In genomic region chr13:98513837-98514236, GRCh38 we compare ENCODE assay signal across 23 cellular contexts.
DNase-seq lines count a peak whose midpoint lies in the region; ATAC-seq, FAIRE-seq and TF ChIP-seq lines count a peak whose summit lies in the region.
"Had no signal": no experiment of that assay in that cellular context is flagged by ENCODE, and none has a peak within 500 bp of the region (broad histone marks: within the 10 kb centered on the region; RNA-seq: fewer than 3 reads in every experiment).

No MANE protein-coding gene starts in this region.

- H3K4me1 Mint-ChIP-seq in activated CD4-positive, alpha-beta T cell treated with anti-CD3 and anti-CD28 coated beads for 36 hours, result peaks cover 98% of the 10 kb centered on the region
- H3K4me1 Mint-ChIP-seq in activated T-helper 2 cell treated with anti-CD3 and anti-CD28 coated beads, Interferon-gamma antibody, Interleukin-2, Interleukin-4, amounts not matched to agents 10 μg/mL and 5 μg/mL and 100 μg/mL, durations not matched to agents 14 hours and 24 hours and 36 hours (ENCODE audit: low read depth), result peaks cover 74% of the 10 kb centered on the region

- H3K4me3 ChIP-seq in keratinocyte (ENCODE audit: control insufficient read depth in 2 of 3, extremely low read depth in 1 of 3, insufficient read depth in 2 of 3, low read depth in 1 of 3, low read length in 3 of 3) (no peak overlapping the region), MG63 (no peak overlapping the region)
- H3K4me3 ChIP-seq: gastrocnemius medialis, lower lobe of right lung, uterus had no signal

- no peaks in the 10 kb centered on the region for H3K27me3 Mint-ChIP-seq in activated CD4-positive, alpha-beta T cell treated with anti-CD3 and anti-CD28 coated beads for 36 hours
- no peaks in the 10 kb centered on the region for H3K27me3 Mint-ChIP-seq in activated T-helper 2 cell treated with anti-CD3 and anti-CD28 coated beads, Interferon-gamma antibody, Interleukin-2, Interleukin-4, amounts not matched to agents 10 μg/mL and 5 μg/mL and 100 μg/mL, durations not matched to agents 14 hours and 24 hours and 36 hours (ENCODE audit: low read depth)
- H3K27me3 Mint-ChIP-seq: activated naive CD8-positive, alpha-beta T cell treated with anti-CD3 and anti-CD28 coated beads, Interleukin-2, amount 10 ng/mL, durations not matched to agents 7 days and 5 days; brain had no signal

- H3K4me2 ChIP-seq in keratinocyte (ENCODE audit: control insufficient read depth, extremely low read depth, insufficient read depth, low read depth, low read length), result no peak overlapping the region

- H3K79me2 ChIP-seq in keratinocyte (ENCODE audit: control insufficient read depth, insufficient read depth, low read length), result peaks cover 95% of the 10 kb centered on the region

- peaks cover 56% of the 10 kb centered on the region for H3K36me3 Mint-ChIP-seq in activated CD4-positive, alpha-beta T cell treated with anti-CD3 and anti-CD28 coated beads for 36 hours (ENCODE audit: low read depth)
- H3K36me3 Mint-ChIP-seq in activated T-helper 2 cell treated with anti-CD3 and anti-CD28 coated beads, Interferon-gamma antibody, Interleukin-2, Interleukin-4, amounts not matched to agents 10 μg/mL and 5 μg/mL and 100 μg/mL, durations not matched to agents 14 hours and 24 hours and 36 hours (ENCODE audit: low read depth), result peaks cover 71% of the 10 kb centered on the region

- peaks cover 18% of the 10 kb centered on the region for H3K4me1 ChIP-seq in keratinocyte (ENCODE audit: control insufficient read depth, extremely low read depth, insufficient read depth, low read length)
- H3K4me1 ChIP-seq: BE2C had no signal

- no peaks in the 10 kb centered on the region for H3K9me3 Mint-ChIP-seq in activated CD4-positive, alpha-beta T cell treated with anti-CD3 and anti-CD28 coated beads for 36 hours (ENCODE audit: low read depth)
- H3K9me3 Mint-ChIP-seq in activated T-helper 2 cell treated with anti-CD3 and anti-CD28 coated beads, Interferon-gamma antibody, Interleukin-2, Interleukin-4, amounts not matched to agents 10 μg/mL and 5 μg/mL and 100 μg/mL, durations not matched to agents 14 hours and 24 hours and 36 hours, result no peaks in the 10 kb centered on the region
- H3K9me3 Mint-ChIP-seq: activated naive CD8-positive, alpha-beta T cell treated with anti-CD3 and anti-CD28 coated beads, Interleukin-2, amount 10 ng/mL, durations not matched to agents 7 days and 5 days had no signal

- H3K27ac Mint-ChIP-seq in activated CD4-positive, alpha-beta T cell treated with anti-CD3 and anti-CD28 coated beads for 36 hours, result peak overlapping the region; percentile 93
- peak overlapping the region; percentile 84 for H3K27ac Mint-ChIP-seq in activated T-helper 2 cell treated with anti-CD3 and anti-CD28 coated beads, Interferon-gamma antibody, Interleukin-2, Interleukin-4, amounts not matched to agents 10 μg/mL and 5 μg/mL and 100 μg/mL, durations not matched to agents 14 hours and 24 hours and 36 hours
- H3K27ac Mint-ChIP-seq: activated naive CD8-positive, alpha-beta T cell treated with anti-CD3 and anti-CD28 coated beads, Interleukin-2, amount 10 ng/mL, durations not matched to agents 7 days and 5 days; brain had no signal

- H4K20me1 ChIP-seq in keratinocyte (ENCODE audit: control insufficient read depth, extremely low read depth, insufficient read depth, low read length), result peaks cover 15% of the 10 kb centered on the region

- peaks cover 11 to 28% of the 10 kb centered on the region in 2 experiments for H3K36me3 ChIP-seq in keratinocyte (ENCODE audit: control insufficient read depth in 2 of 2, extremely low read depth in 1 of 2, insufficient read depth in 2 of 2, low read length in 2 of 2)
- peaks cover 22% of the 10 kb centered on the region for H3K36me3 ChIP-seq in MG63
- H3K36me3 ChIP-seq: gastrocnemius medialis, uterus had no signal

- intact Hi-C loops in activated CD4-positive, alpha-beta T cell treated with anti-CD3 and anti-CD28 coated beads for 36 hours (cut with DNase I, micrococcal nuclease), result loop anchor here (1.0 to 10.0 kb wide), 5 partner anchors 14 to 711 kb away; no protein-coding TSS in a partner anchor
- intact Hi-C loops in activated T-helper 2 cell treated with anti-CD3 and anti-CD28 coated beads, Interferon-gamma antibody, Interleukin-2, Interleukin-4, amounts not matched to agents 10 μg/mL and 5 μg/mL and 100 μg/mL, durations not matched to agents 14 hours and 24 hours and 36 hours (cut with micrococcal nuclease), result loop anchor here (2.0 kb wide), 2 partner anchors 29 to 37 kb away; no protein-coding TSS in a partner anchor

- no peaks in the 10 kb centered on the region for H3K9me3 ChIP-seq in keratinocyte (ENCODE audit: control insufficient read depth, low read depth, low read length)
- H3K9me3 ChIP-seq in MG63, result no peaks in the 10 kb centered on the region
- H3K9me3 ChIP-seq: BE2C, gastrocnemius medialis, lower lobe of right lung, uterus had no signal

- ATAC-seq in activated CD4-positive, alpha-beta T cell treated with anti-CD3 and anti-CD28 coated beads for 36 hours, result no peak
- ATAC-seq: gastrocnemius medialis, HCT116, lower lobe of right lung had no signal

- peak overlapping the region; percentile 16 for H3K4me3 Mint-ChIP-seq in activated CD4-positive, alpha-beta T cell treated with anti-CD3 and anti-CD28 coated beads for 36 hours
- H3K4me3 Mint-ChIP-seq in activated T-helper 2 cell treated with anti-CD3 and anti-CD28 coated beads, Interferon-gamma antibody, Interleukin-2, Interleukin-4, amounts not matched to agents 10 μg/mL and 5 μg/mL and 100 μg/mL, durations not matched to agents 14 hours and 24 hours and 36 hours (ENCODE audit: low read depth), result no peak overlapping the region
- H3K4me3 Mint-ChIP-seq: activated naive CD8-positive, alpha-beta T cell treated with anti-CD3 and anti-CD28 coated beads, Interleukin-2, amount 10 ng/mL, durations not matched to agents 7 days and 5 days; brain had no signal

- DNase-seq in activated CD4-positive, alpha-beta T cell treated with anti-CD3 and anti-CD28 coated beads for 36 hours, result no peak
- no peak for DNase-seq in activated CD4-positive, alpha-beta T cell treated with anti-CD3 and anti-CD28 coated beads for 48 hours
- DNase-seq in GM19239 (ENCODE audit: insufficient read length, low spot score), result no peak
- no peak for DNase-seq in activated T-helper 2 cell treated with anti-CD3 and anti-CD28 coated beads, Interferon-gamma antibody, Interleukin-2, Interleukin-4, amounts not matched to agents 10 μg/mL and 5 μg/mL and 100 μg/mL, durations not matched to agents 14 hours and 24 hours and 36 hours (ENCODE audit: low spot score)
- DNase-seq in keratinocyte (ENCODE audit: low read depth, low spot score), result no peak
- no peak for DNase-seq in D721Med (ENCODE audit: insufficient read length, low spot score)
- no peak for DNase-seq in MG63
- DNase-seq in dedifferentiated amniotic fluid mesenchymal stem cell (ENCODE audit: extremely low spot score), result no peak
- DNase-seq: activated CD8-positive, alpha-beta memory T cell treated with anti-CD3 and anti-CD28 coated beads, Interleukin-2, amount 50 U/mL, for 4 hours; activated naive CD8-positive, alpha-beta T cell treated with anti-CD3 and anti-CD28 coated beads, Interleukin-2, amount 10 ng/mL, durations not matched to agents 7 days and 5 days; BE2C; gastrocnemius medialis; Karpas-422; kidney; lower lobe of right lung; NCI-H1048; NCI-H2081; occipital lobe; stimulated activated CD4-positive, alpha-beta T cell treated with anti-CD3 and anti-CD28 coated beads, Interleukin-4, amount 100 ng/mL, for 24 hours; T1000; uterus had no signal

- H2AFZ ChIP-seq in keratinocyte (ENCODE audit: control insufficient read depth, low read length), result no peak overlapping the region

- peak overlapping the region; percentile 24 for H3K27ac ChIP-seq in keratinocyte (ENCODE audit: control insufficient read depth, insufficient read depth, low read length)
- H3K27ac ChIP-seq: gastrocnemius medialis, lower lobe of right lung, uterus had no signal

- H3K9ac ChIP-seq in keratinocyte (ENCODE audit: control insufficient read depth, extremely low read depth, insufficient read depth, low read length), result no peak overlapping the region

- FAIRE-seq in GM19239 (lab: Jason Lieb, UNC) (peak; percentile 44), keratinocyte (lab: Jason Lieb, UNC) (no peak), D721Med (lab: Jason Lieb, UNC) (no peak)
- FAIRE-seq: kidney had no signal

- CTCF ChIA-PET in activated CD4-positive, alpha-beta T cell treated with anti-CD3 and anti-CD28 coated beads for 36 hours (lab: Charles Lee), result interaction anchor here (0.8 to 3.3 kb wide), 5 partner anchors 9 to 54 kb away, joined by 3 to 9 read pairs (median 4); no protein-coding TSS in a partner anchor

- no peaks in the 10 kb centered on the region for H3K9me1 ChIP-seq in keratinocyte (ENCODE audit: control insufficient read depth, extremely low read depth, insufficient read depth, low read length)

- TF ChIP-seq CTCF in keratinocyte (optimal IDR thresholded peaks at IDR 0.05 in 1 of 3, IDR thresholded peaks at IDR 0.05 in 1 of 3, conservative IDR thresholded peaks at IDR 0.05 in 1 of 3; ENCODE audit: extremely low read depth in 1 of 3, insufficient read depth in 2 of 3, low read length in 3 of 3) (no peak), D721Med (IDR thresholded peaks at IDR 0.05; ENCODE audit: insufficient read depth, missing control alignments) (no peak)

- POLR2A ChIA-PET in activated CD4-positive, alpha-beta T cell treated with anti-CD3 and anti-CD28 coated beads for 36 hours (lab: Charles Lee), result interaction anchor here (0.8 kb wide), 1 partner anchor 60 kb away, joined by 4 read pairs; no protein-coding TSS in a partner anchor

- dilution Hi-C loops in keratinocyte (cut with MboI; ENCODE audit: extremely low pct_ligation_motif_present, low sequenced_read_pairs), result no loop called here

- H3K27me3 ChIP-seq in keratinocyte (ENCODE audit: control insufficient read depth, extremely low read depth, insufficient read depth, low read length) (no peaks in the 10 kb centered on the region), MG63 (no peaks in the 10 kb centered on the region)
- H3K27me3 ChIP-seq: BE2C, gastrocnemius medialis, uterus had no signal
